8 cellular contexts compared by ENCODE assay signal in the genomic region with DNA sequence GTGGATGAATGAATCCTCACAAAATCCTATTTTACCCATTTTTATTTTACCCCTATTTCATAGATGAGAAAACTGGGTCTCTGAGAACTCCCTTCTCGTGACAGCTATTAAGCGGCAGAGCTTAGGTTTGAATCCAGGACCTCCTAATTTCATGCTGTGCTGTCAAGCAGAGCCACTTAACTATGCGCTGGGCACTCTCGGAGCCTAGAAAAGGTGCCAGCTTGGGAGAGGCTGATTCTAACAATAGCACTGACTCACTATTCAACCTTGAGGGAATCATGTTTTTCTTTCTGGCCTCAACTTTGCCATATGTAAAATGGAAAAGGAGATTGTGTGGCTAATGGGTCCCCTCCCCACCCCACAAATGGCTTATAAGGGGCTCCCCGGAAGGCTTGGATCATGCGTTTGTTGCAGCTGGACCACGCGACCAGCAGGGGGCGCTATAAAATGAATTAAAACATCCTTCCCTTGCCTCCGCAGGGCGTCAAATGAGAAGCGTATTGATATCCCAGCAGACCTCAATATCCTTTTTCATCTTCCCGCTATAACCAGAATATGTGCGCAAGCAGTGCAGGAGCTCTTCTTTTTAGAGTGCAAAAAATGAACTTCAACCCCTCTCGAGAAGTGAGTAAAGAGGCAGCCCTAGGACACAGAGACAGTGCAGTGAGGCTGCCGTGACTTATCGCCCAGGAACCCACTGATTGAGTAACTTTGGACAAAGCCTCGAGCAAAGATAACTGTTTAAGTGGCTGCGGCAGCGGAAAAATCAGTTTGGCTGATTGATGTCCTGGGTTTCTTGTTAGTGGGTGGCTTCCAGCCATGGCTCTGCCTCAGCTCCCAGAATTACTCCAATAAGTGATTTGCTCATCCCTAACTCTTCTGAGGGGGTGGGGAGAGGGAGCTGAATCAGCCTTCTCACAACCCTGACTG. TPM values are rescaled to one million over a fixed set of nuclear protein-coding genes. Genes with fewer than 3 reads are reported as not detected.
A peak's percentile ranks its signal among the peaks of the same experiment; 100 is the strongest.
DNase-seq lines count a peak whose midpoint lies in the region; TF ChIP-seq lines count a peak whose summit lies in the region.

No MANE protein-coding gene starts in this region.

- H3K36me3 ChIP-seq in sigmoid colon: no peaks in the 10 kb centered on the region

- H3K4me1 ChIP-seq in sigmoid colon: no peaks in the 10 kb centered on the region

- no peaks in the 10 kb centered on the region for H3K9me3 ChIP-seq in sigmoid colon

- H3K4me3 ChIP-seq in Jurkat, Clone E6-1 (ENCODE audit: low read length): no peak overlapping the region
- no peak overlapping the region for H3K4me3 ChIP-seq in fibroblast of the aortic adventitia (ENCODE audit: low read depth, low read length)
- H3K4me3 ChIP-seq in sigmoid colon: no peak overlapping the region

- 24 to 27% methylated on average over 20 of the region's 20 CpGs for WGBS in sigmoid colon, 2 donors

- H3K27ac ChIP-seq in VCaP: no peak overlapping the region
- H3K27ac ChIP-seq in sigmoid colon: no peak overlapping the region

- TF ChIP-seq EP300 in sigmoid colon (IDR thresholded peaks at IDR 0.05): no peak

- intact Hi-C loops in sigmoid colon (cut with DNase I): no loop called here

- no peak for TF ChIP-seq POLR2A in sigmoid colon (IDR thresholded peaks at IDR 0.05)

- peak; percentile 71 for TF ChIP-seq CTCF in VCaP (conservative IDR thresholded peaks at IDR 0.05)
- peak; percentile 76 for TF ChIP-seq CTCF in fibroblast of the aortic adventitia (IDR thresholded peaks at IDR 0.05; ENCODE audit: insufficient read depth, low read length)
- peak in 3 of 4 experiments; percentile 20 to 51 (median 29) for TF ChIP-seq CTCF in sigmoid colon (IDR thresholded peaks at IDR 0.05)

- H3K27me3 ChIP-seq in sigmoid colon: peaks cover 0 to 22% (median 0%) of the 10 kb centered on the region in 3 donors

- DNase-seq in NCI-H82 (lab: John Stamatoyannopoulos, UW) (peak; percentile 74), NCI-H82 treated with DMSO at 0.1 percent for 48 hours (lab: John Stamatoyannopoulos, UW; ENCODE audit: unreplicated experiment) (no peak), fibroblast of the aortic adventitia (ENCODE audit: low read depth) (peak; percentile 75), sigmoid colon (no peak), HPDE6-E6E7 (ENCODE audit: extremely low spot score) (no peak), DMS153 (lab: John Stamatoyannopoulos, UW) (no peak)
- DNase-seq in Jurkat, Clone E6-1 (ENCODE audit: low read depth, low spot score): peak; percentile 45

RNA-seq across cellular contexts. Expression of gene PDYN, which starts 12.9 kb away (rescaled TPM):
- not detected for polyA plus RNA-seq in Jurkat, Clone E6-1 (2012; ENCODE audit: insufficient read depth, insufficient read length)
- total RNA-seq in fibroblast of the aortic adventitia (ENCODE audit: low replicate concordance): not detected in 2 replicates
- total RNA-seq in sigmoid colon: not detected
- not detected for polyA plus RNA-seq in sigmoid colon

Comparison
In these comparisons a context has a peak if more than half of its experiments do, and no peak if none do; other contexts are left out.
1. DNase-seq: peak in NCI-H82 (single experiment), Jurkat, Clone E6-1 (single experiment) and fibroblast of the aortic adventitia (single experiment); none in NCI-H82 treated with DMSO at 0.1 percent for 48 hours (single experiment), sigmoid colon (single experiment), HPDE6-E6E7 (single experiment) and DMS153 (single experiment).
2. Peak in every context shown above with its lines, with median percentiles within 50 percentile points of each other: CTCF ChIP-seq.